10 cellular contexts compared by ENCODE assay signal in genomic region chr21:38813554-38813953, GRCh38. TPM values are rescaled to one million over a fixed set of nuclear protein-coding genes. Genes with fewer than 3 reads are reported as not detected.
DNase-seq lines count a peak whose midpoint lies in the region; ATAC-seq, FAIRE-seq and TF ChIP-seq lines count a peak whose summit lies in the region.
"Had no signal": no experiment of that assay in that cellular context is flagged by ENCODE, and none has a peak within 500 bp of the region (broad histone marks: within the 10 kb centered on the region; RNA-seq: fewer than 3 reads in every experiment).

No MANE protein-coding gene starts in this region.

- peaks cover 26 to 85% (median 40%) of the 10 kb centered on the region in 3 donors for H3K36me3 ChIP-seq in esophagus squamous epithelium
- peaks cover 86% of the 10 kb centered on the region for H3K36me3 ChIP-seq in mesodermal cell (ENCODE audit: control insufficient read depth, insufficient read depth, low read length)
- peaks cover 36% of the 10 kb centered on the region for H3K36me3 ChIP-seq in H7 (replicated peaks; ENCODE audit: control insufficient read depth, insufficient read depth, low read length)

- no peak overlapping the region for H3K27ac ChIP-seq in A549
- peak overlapping the region; percentile 72 to 100 (median 100) for H3K27ac ChIP-seq in esophagus squamous epithelium
- peak overlapping the region; percentile 24 for H3K27ac ChIP-seq in mesodermal cell (ENCODE audit: low read depth, low read length, severe bottlenecking)

- TF ChIP-seq POLR2A in A549 (IDR thresholded peaks at IDR 0.05; ENCODE audit: low read length) (no peak), esophagus squamous epithelium (IDR thresholded peaks at IDR 0.05) (no peak)

- peak overlapping the region; percentile 12; the same call in 1 of the 3 replicates for H3K4me2 ChIP-seq in A549

- POLR2A ChIA-PET in A549 (lab: Yijun Ruan, JAX) = no interaction called here

- no peak for ATAC-seq in A549
- no peak for ATAC-seq in HG02852 (IDR thresholded peaks at IDR 0.05; ENCODE audit: unreplicated experiment)
- no peak for ATAC-seq in HG02623 (IDR thresholded peaks at IDR 0.05; ENCODE audit: unreplicated experiment)
- no peak for ATAC-seq in GM18858 (IDR thresholded peaks at IDR 0.05; ENCODE audit: unreplicated experiment)

- H3K27me3 ChIP-seq in esophagus squamous epithelium (no peaks in the 10 kb centered on the region), H7 (ENCODE audit: control insufficient read depth, insufficient read depth, low read length) (no peaks in the 10 kb centered on the region)

- FAIRE-seq in A549 (lab: Jason Lieb, UNC) = no peak

- TF ChIP-seq EP300 in A549 (IDR thresholded peaks at IDR 0.05) = no peak

- peaks cover 81% of the 10 kb centered on the region for H3K4me1 ChIP-seq in A549
- H3K4me1 ChIP-seq in esophagus squamous epithelium = peaks cover 10 to 95% (median 48%) of the 10 kb centered on the region in 3 donors
- peaks cover 24% of the 10 kb centered on the region for H3K4me1 ChIP-seq in mesodermal cell (ENCODE audit: control insufficient read depth, insufficient read depth, low read length, poor library complexity, severe bottlenecking)

- no peak for TF ChIP-seq RAD21 in A549 (conservative IDR thresholded peaks at IDR 0.05 in 1 of 2, IDR thresholded peaks at IDR 0.05 in 1 of 2)

- TF ChIP-seq CTCF in A549 (IDR thresholded peaks at IDR 0.05) = no peak
- no peak for TF ChIP-seq CTCF in esophagus squamous epithelium (IDR thresholded peaks at IDR 0.05)

- H3K9me3 ChIP-seq in A549 (no peaks in the 10 kb centered on the region), esophagus squamous epithelium (no peaks in the 10 kb centered on the region), mesodermal cell (ENCODE audit: control insufficient read depth, low read length) (no peaks in the 10 kb centered on the region)

- H3K4me3 ChIP-seq in A549 (no peak overlapping the region), esophagus squamous epithelium (no peak overlapping the region), mesodermal cell (ENCODE audit: extremely low read depth, insufficient read depth, low read length, poor library complexity, severe bottlenecking) (no peak overlapping the region), H7 (ENCODE audit: insufficient read depth, low read depth, low read length) (no peak overlapping the region)

- WGBS in A549 (ENCODE audit: missing lambda C conversion rate) = 76% methylated on average over 8 of the region's 8 CpGs
- 56 to 59% methylated on average over 8 of the region's 8 CpGs for WGBS in esophagus squamous epithelium, 2 donors
- WGBS in mesodermal cell (ENCODE audit: insufficient coverage in 2 of 2), 2 experiments = 73 to 96% methylated on average over 4 to 5 of the region's 8 CpGs

- CTCF ChIA-PET in A549 (lab: Yijun Ruan, JAX) = interaction anchor here (1.7 kb wide), 1 partner anchor 9 kb away, joined by 6 read pairs; no protein-coding TSS in a partner anchor

- intact Hi-C loops in esophagus squamous epithelium (cut with DNase I) = no loop called here

- DNase-seq in A549 (ENCODE audit: low read depth in 1 of 2, low spot score in 1 of 2) (no peak), NCI-H2196 (lab: John Stamatoyannopoulos, UW; ENCODE audit: unreplicated experiment) (peak; percentile 27), esophagus squamous epithelium (lab: John Stamatoyannopoulos, UW) (no peak), H7 (no peak)
- DNase-seq: DMS 273 treated with DMSO at 0.1 percent for 48 hours, SHP77 had no signal

TF ChIP-seq in A549, 52 proteins besides CTCF, POLR2A, EP300 and RAD21:
- TF ChIP-seq PBX3 (IDR thresholded peaks at IDR 0.05) = no peak
- no peak for TF ChIP-seq FOXS1 (CRISPR knock-in tag; IDR thresholded peaks at IDR 0.05)
- no peak for TF ChIP-seq BCL3 (IDR thresholded peaks at IDR 0.05)
- TF ChIP-seq HMGXB4 (CRISPR knock-in tag; IDR thresholded peaks at IDR 0.05; ENCODE audit: borderline replicate concordance) = no peak
- TF ChIP-seq RNF2 (IDR thresholded peaks at IDR 0.05; ENCODE audit: borderline replicate concordance, low read depth) = no peak
- TF ChIP-seq CBX8 (IDR thresholded peaks at IDR 0.05) = no peak
- TF ChIP-seq CBX2 (IDR thresholded peaks at IDR 0.05; ENCODE audit: borderline replicate concordance, low read depth) = no peak
- no peak for TF ChIP-seq MYC (IDR thresholded peaks at IDR 0.05; ENCODE audit: borderline replicate concordance, low read length)
- no peak for TF ChIP-seq E2F6 (IDR thresholded peaks at IDR 0.05; ENCODE audit: borderline replicate concordance, low read depth)
- no peak for TF ChIP-seq ATOH8 (CRISPR knock-in tag; IDR thresholded peaks at IDR 0.05; ENCODE audit: low read depth)
- no peak for TF ChIP-seq KDM1A (IDR thresholded peaks at IDR 0.05; ENCODE audit: low read depth)
- no peak for TF ChIP-seq MAFK (IDR thresholded peaks at IDR 0.05; ENCODE audit: partially characterized antibody)
- no peak for TF ChIP-seq CHD2 (IDR thresholded peaks at IDR 0.05; ENCODE audit: low read length, partially characterized antibody)
- no peak for TF ChIP-seq NR3C1 (IDR thresholded peaks at IDR 0.05)
- no peak for TF ChIP-seq TFCP2L1 (CRISPR knock-in tag; IDR thresholded peaks at IDR 0.05)
- TF ChIP-seq JUN (IDR thresholded peaks at IDR 0.05) = no peak
- no peak for TF ChIP-seq POLR2AphosphoS2 (conservative IDR thresholded peaks at IDR 0.05; ENCODE audit: low read length)
- no peak for TF ChIP-seq HDAC2 (IDR thresholded peaks at IDR 0.05)
TF ChIP-seq in A549: peak in this region for 0.

RNA-seq across cellular contexts. Expression of gene ETS2, which starts 7.8 kb away (rescaled TPM):
- polyA plus RNA-seq in A549 (2011; rRNA removed) (41.6 and 42.6 TPM in 2 replicates), A549 (2017; fragmentation: RNase III; extraction: RNeasy Plus Mini Kit Qiagen cat#74134 plus additional on column Dnase treatment) (45.5 to 48.0 TPM (median 46.1 TPM) in 3 replicates)
- polyA plus RNA-seq in A549 (2012; cell fraction: cytosol; rRNA removed) = 35.1 and 45.9 TPM in 2 replicates
- polyA plus RNA-seq in A549 (2012; cell fraction: nucleus; rRNA removed) = 87.4 and 104 TPM in 2 replicates
- polyA minus RNA-seq in A549 (2011; rRNA and poly(A)+ RNA removed) = 38.4 and 46.6 TPM in 2 replicates
- 100 to 1,000 TPM in 1 of 4 donors, 10 to 100 TPM in 3; 67.5 to 118 (median 78.8) TPM for total RNA-seq in esophagus squamous epithelium
- 22.4 TPM for polyA plus RNA-seq in mesodermal cell (2013, experiment 1 of 2)
- polyA plus RNA-seq in mesodermal cell (2013, experiment 2 of 2) = 20.2 TPM
- total RNA-seq in H7 (2014; rRNA removed; shearing (Covaris generic)) = 47.9 and 52.2 TPM in 2 replicates

Comparison
In these comparisons a context has a peak if more than half of its experiments do, and no peak if none do; other contexts are left out.
1. H3K27ac ChIP-seq: peak in esophagus squamous epithelium (4 of 4) and mesodermal cell (single experiment); none in A549 (0 of 2).